In genomic region chr17:33240397-33240796, GRCh38 we compare ENCODE assay signal across 23 cellular contexts. TPM values are rescaled to one million over a fixed set of nuclear protein-coding genes. Genes with fewer than 3 reads are reported as not detected.
A peak's percentile ranks its signal among the peaks of the same experiment; 100 is the strongest.
DNase-seq lines count a peak whose midpoint lies in the region; ATAC-seq, FAIRE-seq and TF ChIP-seq lines count a peak whose summit lies in the region.
"Had no signal": no experiment of that assay in that cellular context is flagged by ENCODE, and none has a peak within 500 bp of the region (broad histone marks: within the 10 kb centered on the region; RNA-seq: fewer than 3 reads in every experiment).

No MANE protein-coding gene starts in this region.

- H3K36me3 ChIP-seq in BE2C: no peaks in the 10 kb centered on the region
- H3K36me3 ChIP-seq: SJCRH30 had no signal

- H3K27me3 Mint-ChIP-seq in natural killer cell treated with Interleukin-12 subunit alpha and Interleukin-12 subunit beta and Interleukin-15 and Interleukin-18, amount 100 ng/mL, for 72 hours: peaks cover 27 to 38% of the 10 kb centered on the region in 2 donors

- TF ChIP-seq RAD21 in A549 (conservative IDR thresholded peaks at IDR 0.05 in 1 of 2, IDR thresholded peaks at IDR 0.05 in 1 of 2): no peak

- no peak overlapping the region; the same call in 2 of the 3 replicates for H3K4me2 ChIP-seq in A549

- no peak for FAIRE-seq in A549 (lab: Jason Lieb, UNC)
- FAIRE-seq: GM18507 had no signal

- TF ChIP-seq POLR2A in A549 (IDR thresholded peaks at IDR 0.05; ENCODE audit: low read length): no peak

- TF ChIP-seq EP300 in A549 (IDR thresholded peaks at IDR 0.05): no peak

- no peaks in the 10 kb centered on the region for H3K27me3 ChIP-seq in BE2C

- DNase-seq in A549 (ENCODE audit: low read depth in 1 of 2, low spot score in 1 of 2): no peak
- DNase-seq in BE2C: peak; percentile 12
- peak; percentile 42 for DNase-seq in NCI-H345 (lab: John Stamatoyannopoulos, UW)
- peak; percentile 45 for DNase-seq in left kidney (ENCODE audit: low read depth, low spot score)
- DNase-seq in NOMO-1 treated with dmso at 0.1 percent for 144 hours (lab: John Stamatoyannopoulos, UW; ENCODE audit: unreplicated experiment): no peak
- no peak for DNase-seq in natural killer cell treated with Interleukin-12 subunit alpha and Interleukin-12 subunit beta and Interleukin-15 and Interleukin-18, amount 100 ng/mL, for 72 hours (ENCODE audit: low spot score)
- DNase-seq in activated CD8-positive, alpha-beta memory T cell treated with anti-CD3 and anti-CD28 coated beads, Interleukin-2, amount 50 U/mL, for 48 hours: no peak
- DNase-seq: C1 segment of cervical spinal cord; Calu3; CD8-positive, alpha-beta memory T cell; DMS153; GDM1; GM23248; H9; Karpas-422; NCI-H2081 treated with DMSO at 0.1 percent for 48 hours; NCI-H524; NK-92 treated with Interleukin-12 subunit alpha and Interleukin-12 subunit beta, amount 100 ng/mL, for 24 hours; SJCRH30 had no signal

- H3K27ac ChIP-seq in A549: peak overlapping the region; percentile 8 to 66; a peak in 3 of 6 replicates
- H3K27ac ChIP-seq: GM23248, SJCRH30 had no signal

- H3K4me1 ChIP-seq in A549 (peaks cover 34% of the 10 kb centered on the region), BE2C (no peaks in the 10 kb centered on the region)
- H3K4me1 ChIP-seq: SJCRH30 had no signal

- no peak overlapping the region for H3K4me3 Mint-ChIP-seq in natural killer cell treated with Interleukin-12 subunit alpha and Interleukin-12 subunit beta and Interleukin-15 and Interleukin-18, amount 100 ng/mL, for 72 hours
- H3K4me3 Mint-ChIP-seq: CD8-positive, alpha-beta memory T cell; H9; T-helper 1 cell treated with Interleukin-12 subunit alpha and Interleukin-12 subunit beta and Interleukin-4 antibody, amounts not matched to agents 30 μg/mL and 1 μg/mL, for 36 hours had no signal

- no peak overlapping the region for H3K27ac Mint-ChIP-seq in natural killer cell treated with Interleukin-12 subunit alpha and Interleukin-12 subunit beta and Interleukin-15 and Interleukin-18, amount 100 ng/mL, for 72 hours
- H3K27ac Mint-ChIP-seq: CD8-positive, alpha-beta memory T cell; H9; T-helper 1 cell treated with Interleukin-12 subunit alpha and Interleukin-12 subunit beta and Interleukin-4 antibody, amounts not matched to agents 30 μg/mL and 1 μg/mL, for 36 hours had no signal

- WGBS in A549 (ENCODE audit: missing lambda C conversion rate): 77% methylated on average over 6 of the region's 6 CpGs

- H3K4me1 Mint-ChIP-seq in natural killer cell treated with Interleukin-12 subunit alpha and Interleukin-12 subunit beta and Interleukin-15 and Interleukin-18, amount 100 ng/mL, for 72 hours (ENCODE audit: low read depth in 2 of 2): no peaks in the 10 kb centered on the region

- POLR2A ChIA-PET in A549 (lab: Yijun Ruan, JAX): no interaction called here

- CTCF ChIA-PET in A549 (lab: Yijun Ruan, JAX): interaction anchor here (0.6 to 1.5 kb wide), 2 partner anchors 52 to 811 kb away, joined by 3 to 11 read pairs; partner anchors contain the start of gene ASIC2

- TF ChIP-seq CTCF in A549 (IDR thresholded peaks at IDR 0.05): no peak
- TF ChIP-seq CTCF in BE2C (IDR thresholded peaks at IDR 0.05; ENCODE audit: low read depth, low read length): no peak

- H3K36me3 Mint-ChIP-seq in natural killer cell treated with Interleukin-12 subunit alpha and Interleukin-12 subunit beta and Interleukin-15 and Interleukin-18, amount 100 ng/mL, for 72 hours: no peaks in the 10 kb centered on the region
- H3K36me3 Mint-ChIP-seq: CD8-positive, alpha-beta memory T cell had no signal

- H3K9me3 ChIP-seq in A549 (no peaks in the 10 kb centered on the region), BE2C (no peaks in the 10 kb centered on the region)
- H3K9me3 ChIP-seq: SJCRH30 had no signal

- ATAC-seq in A549: no peak
- ATAC-seq in natural killer cell treated with Interleukin-12 subunit alpha and Interleukin-12 subunit beta and Interleukin-15 and Interleukin-18, amount 100 ng/mL, for 72 hours: no peak
- ATAC-seq: Panc1 had no signal

- no peaks in the 10 kb centered on the region for H3K9me3 Mint-ChIP-seq in natural killer cell treated with Interleukin-12 subunit alpha and Interleukin-12 subunit beta and Interleukin-15 and Interleukin-18, amount 100 ng/mL, for 72 hours
- H3K9me3 Mint-ChIP-seq: CD8-positive, alpha-beta memory T cell; H9; T-helper 1 cell treated with Interleukin-12 subunit alpha and Interleukin-12 subunit beta and Interleukin-4 antibody, amounts not matched to agents 30 μg/mL and 1 μg/mL, for 36 hours had no signal

- H3K4me3 ChIP-seq in A549 (no peak overlapping the region), BE2C (ENCODE audit: low read depth, low read length) (no peak overlapping the region)
- H3K4me3 ChIP-seq: GM23248, SJCRH30 had no signal

TF ChIP-seq in A549, 52 proteins besides CTCF, POLR2A, EP300 and RAD21:
- TF ChIP-seq HOXA7 (CRISPR knock-in tag; IDR thresholded peaks at IDR 0.05) (no peak), USF2 (IDR thresholded peaks at IDR 0.05) (no peak), MAX (IDR thresholded peaks at IDR 0.05) (no peak), SREBF2 (IDR thresholded peaks at IDR 0.05) (no peak), GATA3 (IDR thresholded peaks at IDR 0.05; ENCODE audit: borderline replicate concordance) (no peak), SMC3 (IDR thresholded peaks at IDR 0.05) (no peak), FOXS1 (CRISPR knock-in tag; IDR thresholded peaks at IDR 0.05) (no peak), MAFK (IDR thresholded peaks at IDR 0.05; ENCODE audit: partially characterized antibody) (no peak), CBX2 (IDR thresholded peaks at IDR 0.05; ENCODE audit: borderline replicate concordance, low read depth) (no peak), CEBPB (IDR thresholded peaks at IDR 0.05) (no peak), HOXB5 (CRISPR knock-in tag; IDR thresholded peaks at IDR 0.05) (no peak), ATOH8 (CRISPR knock-in tag; IDR thresholded peaks at IDR 0.05; ENCODE audit: low read depth) (no peak), TP53 (CRISPR knock-in tag; IDR thresholded peaks at IDR 0.05) (no peak)

RNA-seq across cellular contexts. Expression of gene ASIC2, which starts 52.7 kb away (rescaled TPM):
- polyA plus RNA-seq in A549 (2011; rRNA removed): 1.9 and 2.2 TPM in 2 replicates
- polyA plus RNA-seq in A549 (2012; cell fraction: cytosol; rRNA removed): 1.0 and 1.5 TPM in 2 replicates
- polyA plus RNA-seq in A549 (2012; cell fraction: nucleus; rRNA removed): 1.3 and 1.7 TPM in 2 replicates
- 1.5 to 1.9 TPM (median 1.6 TPM) in 3 replicates for polyA plus RNA-seq in A549 (2017; fragmentation: RNase III; extraction: RNeasy Plus Mini Kit Qiagen cat#74134 plus additional on column Dnase treatment)
- 2.8 and 3.7 TPM in 2 replicates for polyA minus RNA-seq in A549 (2011; rRNA and poly(A)+ RNA removed)
- 0.73 TPM for polyA plus RNA-seq in BE2C (2012; ENCODE audit: insufficient read depth, insufficient read length, low read depth)
- not detected for total RNA-seq in natural killer cell treated with Interleukin-12 subunit alpha and Interleukin-12 subunit beta and Interleukin-15 and Interleukin-18, amount 100 ng/mL, for 72 hours
- total RNA-seq: Calu3; CD8-positive, alpha-beta memory T cell; M059J; SJCRH30 had no signal
- polyA plus RNA-seq: CD8-positive, alpha-beta memory T cell; GM23248 had no signal

Comparison
In these comparisons a context has a peak if more than half of its experiments do, and no peak if none do; other contexts are left out.
1. DNase-seq: peak in BE2C (single experiment), NCI-H345 (single experiment) and left kidney (single experiment); none in A549 (0 of 2), NOMO-1 treated with dmso at 0.1 percent for 144 hours (single experiment), natural killer cell treated with Interleukin-12 subunit alpha and Interleukin-12 subunit beta and Interleukin-15 and Interleukin-18, amount 100 ng/mL, for 72 hours (single experiment) and activated CD8-positive, alpha-beta memory T cell treated with anti-CD3 and anti-CD28 coated beads, Interleukin-2, amount 50 U/mL, for 48 hours (single experiment).